11 cellular contexts compared by ENCODE assay signal in the genomic region with DNA sequence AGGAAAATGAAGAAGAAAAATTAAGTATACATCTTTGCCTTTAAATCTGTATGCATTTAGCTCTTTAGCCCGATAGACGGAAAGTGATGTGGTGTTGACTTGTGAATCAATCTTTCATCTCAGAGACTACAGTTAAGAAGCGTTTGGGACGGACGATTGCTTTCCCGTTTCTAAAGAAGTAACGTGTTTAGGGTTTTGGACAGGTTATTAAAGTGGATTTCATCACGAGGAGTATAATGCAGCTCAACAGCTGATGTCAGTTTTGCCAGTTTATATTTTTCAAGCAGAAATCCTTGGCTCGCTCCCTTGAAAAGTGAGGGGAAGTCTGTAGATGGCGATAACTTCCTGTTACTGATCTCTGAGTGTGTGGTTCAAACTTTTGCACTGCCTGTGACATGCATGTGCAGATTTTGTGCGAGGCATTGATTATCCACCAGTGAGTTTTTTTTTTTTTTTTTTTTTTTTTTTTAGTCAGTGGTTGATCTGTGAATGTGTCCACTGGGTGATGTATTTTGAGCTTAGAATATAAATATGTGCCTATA. TPM values are rescaled to one million over a fixed set of nuclear protein-coding genes. Genes with fewer than 3 reads are reported as not detected.
DNase-seq lines count a peak whose midpoint lies in the region; ATAC-seq and TF ChIP-seq lines count a peak whose summit lies in the region.
"Had no signal": no experiment of that assay in that cellular context is flagged by ENCODE, and none has a peak within 500 bp of the region (broad histone marks: within the 10 kb centered on the region; RNA-seq: fewer than 3 reads in every experiment).

No MANE protein-coding gene starts in this region.

- H3K27ac ChIP-seq in lower lobe of right lung, result no peak overlapping the region
- peak overlapping the region in 3 of 4 donors; percentile 53 to 75 (median 69) for H3K27ac ChIP-seq in transverse colon
- H3K27ac ChIP-seq: HL-60 had no signal

- in situ Hi-C loops in astrocyte of the spinal cord (cut with HindIII; ENCODE audit: low sequenced_read_pairs) (no loop called here), transverse colon (cut with MboI; ENCODE audit: low pct_ligation_motif_present in 1 of 4, low pct_unique_long_range_greater_than_20kb in 1 of 4, low sequenced_read_pairs in 3 of 4) (loop anchor here in 2 of 4 donors (10.0 to 25.0 kb wide), 3 partner anchors 348 to 610 kb away; no protein-coding TSS in a partner anchor)

- TF ChIP-seq CTCF in astrocyte of the spinal cord (IDR thresholded peaks at IDR 0.05; ENCODE audit: low read depth, low read length), result no peak
- no peak for TF ChIP-seq CTCF in lower lobe of right lung (IDR thresholded peaks at IDR 0.05)
- no peak for TF ChIP-seq CTCF in transverse colon (IDR thresholded peaks at IDR 0.05)

- H3K4me3 ChIP-seq in astrocyte of the spinal cord (ENCODE audit: low read depth, low read length) (peak overlapping the region; percentile 22), lower lobe of right lung (peak overlapping the region; percentile 43), transverse colon (peak overlapping the region in 3 of 4 donors; percentile 41 to 58 (median 46))

- peaks cover 5% of the 10 kb centered on the region for H3K4me1 ChIP-seq in lower lobe of right lung
- peaks cover 0 to 13% (median 7%) of the 10 kb centered on the region in 4 donors for H3K4me1 ChIP-seq in transverse colon

- no peak for ATAC-seq in lower lobe of right lung
- ATAC-seq in HG03280 (IDR thresholded peaks at IDR 0.05; ENCODE audit: unreplicated experiment), result no peak

- H3K36me3 ChIP-seq in lower lobe of right lung (no peaks in the 10 kb centered on the region), transverse colon (no peaks in the 10 kb centered on the region)

- TF ChIP-seq EP300 in transverse colon (IDR thresholded peaks at IDR 0.05; ENCODE audit: low read depth), result no peak

- intact Hi-C loops in lower lobe of right lung (cut with DNase I) (no loop called here), transverse colon (cut with DNase I; ENCODE audit: low total_unique reads) (loop anchor here (10.0 kb wide), 1 partner anchor 358 kb away; no protein-coding TSS in a partner anchor)

- H3K9me3 ChIP-seq in lower lobe of right lung (no peaks in the 10 kb centered on the region), transverse colon (no peaks in the 10 kb centered on the region)

- peaks cover 44% of the 10 kb centered on the region for H3K27me3 ChIP-seq in lower lobe of right lung (ENCODE audit: low read depth)
- H3K27me3 ChIP-seq in transverse colon, result peaks cover 57% of the 10 kb centered on the region

- peak; percentile 29 to 65 for DNase-seq in NCI-H524 (lab: John Stamatoyannopoulos, UW)
- DNase-seq in NCI-H524 treated with DMSO at 0.1 percent for 48 hours (lab: John Stamatoyannopoulos, UW), result no peak
- peak; percentile 22 for DNase-seq in astrocyte of the spinal cord (ENCODE audit: low read depth, low spot score)
- DNase-seq in lower lobe of right lung, result no peak
- no peak for DNase-seq in transverse colon
- DNase-seq in NCI-H187 (lab: John Stamatoyannopoulos, UW), result no peak
- DNase-seq in NCI-H82 (lab: John Stamatoyannopoulos, UW), result no peak
- DNase-seq: effector CD4-positive, alpha-beta T cell; stimulated activated CD4-positive, alpha-beta T cell treated with anti-CD3 and anti-CD28 coated beads, Interleukin-12 subunit alpha, Interleukin-12 subunit beta, amount 100 ng/mL, for 4 hours had no signal

- no peak for TF ChIP-seq POLR2A in transverse colon (IDR thresholded peaks at IDR 0.05)

- 13% methylated on average over 10 to 11 of the region's 11 CpGs for WGBS in transverse colon (ENCODE audit: low coverage in 1 of 2), 2 donors

RNA-seq across cellular contexts. Expression of a gene that starts 1.1 kb away (rescaled TPM):
- total RNA-seq in lower lobe of right lung (0.59 TPM), transverse colon (1 to 10 TPM; 1.4 to 4.5 (median 3.1) TPM)

Comparison
In these comparisons a context has a peak if more than half of its experiments do, and no peak if none do; other contexts are left out.
1. DNase-seq: peak in NCI-H524 (2 of 2) and astrocyte of the spinal cord (single experiment); none in NCI-H524 treated with DMSO at 0.1 percent for 48 hours (single experiment), lower lobe of right lung (single experiment), transverse colon (single experiment), NCI-H187 (0 of 2) and NCI-H82 (single experiment).
2. Peak in every context shown above with its lines, with median percentiles within 50 percentile points of each other: H3K4me3 ChIP-seq.